15 cellular contexts compared by ENCODE assay signal in genomic region chr4:139153411-139154133, GRCh38. TPM values are rescaled to one million over a fixed set of nuclear protein-coding genes. Genes with fewer than 3 reads are reported as not detected.
A peak's percentile ranks its signal among the peaks of the same experiment; 100 is the strongest.
DNase-seq lines count a peak whose midpoint lies in the region; ATAC-seq, FAIRE-seq and TF ChIP-seq lines count a peak whose summit lies in the region.
"Had no signal": no experiment of that assay in that cellular context is flagged by ENCODE, and none has a peak within 500 bp of the region (broad histone marks: within the 10 kb centered on the region; RNA-seq: fewer than 3 reads in every experiment).

No MANE protein-coding gene starts in this region.

- peak overlapping the region; percentile 19; the same call in 1 of the 2 replicates for H2AFZ ChIP-seq in K562 (ENCODE audit: low read depth, low read length)

- CTCF ChIA-PET in K562 (lab: Yijun Ruan, JAX; ENCODE audit: low intra/inter-chr PET ratio), result interaction anchor here (0.6 kb wide), 1 partner anchor 117 kb away, joined by 3 read pairs; no protein-coding TSS in a partner anchor
- CTCF ChIA-PET in activated CD4-positive, alpha-beta memory T cell treated with anti-CD3 and anti-CD28 coated beads, Interleukin-2, amount 10 ng/mL, durations not matched to agents 7 days and 5 days (lab: Charles Lee), result interaction anchor here (1.0 to 2.1 kb wide), 2 partner anchors 123 to 142 kb away, joined by 4 to 5 read pairs; no protein-coding TSS in a partner anchor

- H3K27me3 Mint-ChIP-seq in glutamatergic neuron (ENCODE audit: unreplicated experiment), result no peaks in the 10 kb centered on the region
- peaks cover 2% of the 10 kb centered on the region for H3K27me3 Mint-ChIP-seq in activated CD4-positive, alpha-beta memory T cell treated with anti-CD3 and anti-CD28 coated beads, Interleukin-2, amount 10 ng/mL, durations not matched to agents 7 days and 5 days
- H3K27me3 Mint-ChIP-seq: CD4-positive, alpha-beta T cell had no signal

- peaks cover 18% of the 10 kb centered on the region for H3K4me1 ChIP-seq in cardiac muscle cell (ENCODE audit: low read depth)
- peaks cover 50% of the 10 kb centered on the region for H3K4me1 ChIP-seq in left ventricle myocardium inferior
- peaks cover 17 to 19% of the 10 kb centered on the region in 2 experiments; a peak in 4 of 5 replicates for H3K4me1 ChIP-seq in K562 (replicated peaks in 1 of 2; ENCODE audit: control insufficient read depth in 2 of 2, insufficient read depth in 2 of 2, low read length in 2 of 2)
- peaks cover 35% of the 10 kb centered on the region for H3K4me1 ChIP-seq in iPS-20b (ENCODE audit: insufficient read depth, low read length)
- peaks cover 21 to 23% of the 10 kb centered on the region in 2 donors for H3K4me1 ChIP-seq in thyroid gland
- H3K4me1 ChIP-seq: body of pancreas had no signal

- H3K9ac ChIP-seq in K562 (ENCODE audit: insufficient read depth in 1 of 2, low read depth in 2 of 2, low read length in 2 of 2), result 0 out of 4 replicates have a peak overlapping the region, but pooled peaks of 1 of the 2 experiments have one; percentile 12
- peak overlapping the region; percentile 82 for H3K9ac ChIP-seq in iPS-20b (ENCODE audit: low read depth, low read length)

- H3K4me3 ChIP-seq in cardiac muscle cell, result no peak overlapping the region
- no peak overlapping the region for H3K4me3 ChIP-seq in left ventricle myocardium inferior
- H3K4me3 ChIP-seq in K562, result no peak overlapping the region
- peak overlapping the region; percentile 37 for H3K4me3 ChIP-seq in iPS-20b (ENCODE audit: low read length)
- H3K4me3 ChIP-seq in thyroid gland (replicated peaks in 1 of 3), result no peak overlapping the region
- H3K4me3 ChIP-seq: body of pancreas, GM12878 had no signal

- H3K27ac ChIP-seq in cardiac muscle cell (peak overlapping the region; percentile 31), left ventricle myocardium inferior (replicated peaks) (no peak overlapping the region), K562 (ENCODE audit: extremely low read depth, low read depth, low read length) (peak overlapping the region; percentile 55; the same call in 1 of the 3 replicates), iPS-20b (ENCODE audit: low read length) (peak overlapping the region; percentile 97), thyroid gland (peak overlapping the region in 2 of 3 donors; percentile 27 to 46)
- H3K27ac ChIP-seq: body of pancreas had no signal

- no peaks in the 10 kb centered on the region for H3K36me3 Mint-ChIP-seq in glutamatergic neuron (ENCODE audit: unreplicated experiment)
- peaks cover under 1% of the 10 kb centered on the region for H3K36me3 Mint-ChIP-seq in activated CD4-positive, alpha-beta memory T cell treated with anti-CD3 and anti-CD28 coated beads, Interleukin-2, amount 10 ng/mL, durations not matched to agents 7 days and 5 days (ENCODE audit: low read depth)

- H3K36me3 ChIP-seq in cardiac muscle cell (peaks cover 3% of the 10 kb centered on the region), left ventricle myocardium inferior (no peaks in the 10 kb centered on the region), K562 (ENCODE audit: control insufficient read depth, insufficient read depth, low read length) (peaks cover 6% of the 10 kb centered on the region; the same call in 1 of the 3 replicates), iPS-20b (ENCODE audit: insufficient read depth, low read depth, low read length) (no peaks in the 10 kb centered on the region), thyroid gland (no peaks in the 10 kb centered on the region)

- FAIRE-seq in K562 (lab: Jason Lieb, UNC), result peak; percentile 51
- FAIRE-seq: GM12878 had no signal

- 18% methylated on average over 1 of the region's 1 CpG for whole genome bisulfite sequencing in K562 (ENCODE audit: insufficient coverage, low coverage, missing lambda C conversion rate)
- 100% methylated on average over 1 of the region's 1 CpG for WGBS in thyroid gland, 2 donors

- no peaks in the 10 kb centered on the region for H3K4me1 Mint-ChIP-seq in glutamatergic neuron (ENCODE audit: low read depth, unreplicated experiment)
- H3K4me1 Mint-ChIP-seq in activated CD4-positive, alpha-beta memory T cell treated with anti-CD3 and anti-CD28 coated beads, Interleukin-2, amount 10 ng/mL, durations not matched to agents 7 days and 5 days, result no peaks in the 10 kb centered on the region

- H3K27ac Mint-ChIP-seq in glutamatergic neuron (ENCODE audit: unreplicated experiment), result no peak overlapping the region
- H3K27ac Mint-ChIP-seq in activated CD4-positive, alpha-beta memory T cell treated with anti-CD3 and anti-CD28 coated beads, Interleukin-2, amount 10 ng/mL, durations not matched to agents 7 days and 5 days, result no peak overlapping the region
- H3K27ac Mint-ChIP-seq: activated naive CD4-positive, alpha-beta T cell treated with anti-CD3 and anti-CD28 coated beads for 36 hours; CD4-positive, alpha-beta T cell had no signal

- H3K9me3 ChIP-seq in cardiac muscle cell (ENCODE audit: low read depth), result no peaks in the 10 kb centered on the region
- H3K9me3 ChIP-seq in left ventricle myocardium inferior (replicated peaks), result no peaks in the 10 kb centered on the region
- no peaks in the 10 kb centered on the region for H3K9me3 ChIP-seq in K562 (replicated peaks; ENCODE audit: control insufficient read depth, insufficient read depth, low read depth, low read length)
- H3K9me3 ChIP-seq in iPS-20b (ENCODE audit: insufficient read depth, low read depth, low read length), result no peaks in the 10 kb centered on the region
- H3K9me3 ChIP-seq in thyroid gland, result no peaks in the 10 kb centered on the region
- H3K9me3 ChIP-seq: body of pancreas had no signal

- intact Hi-C loops in left ventricle myocardium inferior (cut with micrococcal nuclease) (no loop called here), K562 (cut with micrococcal nuclease) (loop anchor here (5.0 kb wide), 1 partner anchor 46 kb away; no protein-coding TSS in a partner anchor), thyroid gland (cut with DNase I) (loop anchor here (10.0 kb wide), 1 partner anchor 49 kb away; no protein-coding TSS in a partner anchor)

- no peak for DNase-seq in cardiac muscle cell (ENCODE audit: low read depth in 1 of 2, low spot score in 1 of 2)
- DNase-seq in left ventricle myocardium inferior, result no peak
- no peak for DNase-seq in K562 (ENCODE audit: extremely low read depth in 1 of 4, low spot score in 3 of 4)
- DNase-seq in thyroid gland, result no peak
- no peak for DNase-seq in glutamatergic neuron
- DNase-seq in activated CD4-positive, alpha-beta memory T cell treated with anti-CD3 and anti-CD28 coated beads, Interleukin-2, amount 10 ng/mL, durations not matched to agents 7 days and 5 days, result no peak
- DNase-seq: activated naive CD4-positive, alpha-beta T cell treated with anti-CD3 and anti-CD28 coated beads for 36 hours; body of pancreas; CD4-positive, alpha-beta T cell; naive thymus-derived CD8-positive, alpha-beta T cell; NCI-H187 treated with DMSO at 0.1 percent for 48 hours; NCI-H510A treated with DMSO at 0.1 percent for 48 hours had no signal

- in situ Hi-C loops in K562 (cut with MboI), result no loop called here

- H4K20me1 ChIP-seq in K562 (replicated peaks; ENCODE audit: control insufficient read depth, insufficient read depth, low read length), result no peaks in the 10 kb centered on the region

- no peaks in the 10 kb centered on the region for H3K27me3 ChIP-seq in cardiac muscle cell
- no peaks in the 10 kb centered on the region for H3K27me3 ChIP-seq in left ventricle myocardium inferior (ENCODE audit: low read depth)
- H3K27me3 ChIP-seq in K562 (ENCODE audit: control insufficient read depth in 2 of 2, insufficient read depth in 2 of 2, low read length in 2 of 2), result no peaks in the 10 kb centered on the region
- no peaks in the 10 kb centered on the region for H3K27me3 ChIP-seq in iPS-20b (ENCODE audit: insufficient read depth, low read length)
- no peaks in the 10 kb centered on the region for H3K27me3 ChIP-seq in thyroid gland
- H3K27me3 ChIP-seq: body of pancreas had no signal

- peak; percentile 54 for ATAC-seq in K562
- ATAC-seq in GM21423 (IDR thresholded peaks at IDR 0.05; ENCODE audit: unreplicated experiment), result no peak
- ATAC-seq: body of pancreas; GM12878; naive thymus-derived CD8-positive, alpha-beta T cell had no signal

- H3K9me3 Mint-ChIP-seq in glutamatergic neuron (ENCODE audit: unreplicated experiment), result no peaks in the 10 kb centered on the region
- no peaks in the 10 kb centered on the region for H3K9me3 Mint-ChIP-seq in activated CD4-positive, alpha-beta memory T cell treated with anti-CD3 and anti-CD28 coated beads, Interleukin-2, amount 10 ng/mL, durations not matched to agents 7 days and 5 days
- H3K9me3 Mint-ChIP-seq: activated naive CD4-positive, alpha-beta T cell treated with anti-CD3 and anti-CD28 coated beads for 36 hours; CD4-positive, alpha-beta T cell; naive thymus-derived CD8-positive, alpha-beta T cell had no signal

- peaks cover 81% of the 10 kb centered on the region for H3K79me2 ChIP-seq in K562 (ENCODE audit: control insufficient read depth, insufficient read depth, low read length)

- TF ChIP-seq POLR2A in K562 (conservative IDR thresholded peaks at IDR 0.05), result no peak
- no peak for TF ChIP-seq POLR2A in thyroid gland (IDR thresholded peaks at IDR 0.05)

- BruUV-seq in K562 (replicated peaks; lab: Mats Ljungman, UMichigan), result no TSS peak

- H3K4me2 ChIP-seq in K562 (ENCODE audit: insufficient read depth, low read length), result peak overlapping the region; percentile 39; the same call in 1 of the 2 replicates

- no peaks in the 10 kb centered on the region for H3K9me1 ChIP-seq in K562 (ENCODE audit: control insufficient read depth, insufficient read depth, low read length)

- TF ChIP-seq EP300 in K562 (IDR thresholded peaks at IDR 0.05; ENCODE audit: low read length), result no peak

- no peak overlapping the region for H3K4me3 Mint-ChIP-seq in glutamatergic neuron (ENCODE audit: unreplicated experiment)
- no peak overlapping the region for H3K4me3 Mint-ChIP-seq in activated CD4-positive, alpha-beta memory T cell treated with anti-CD3 and anti-CD28 coated beads, Interleukin-2, amount 10 ng/mL, durations not matched to agents 7 days and 5 days
- H3K4me3 Mint-ChIP-seq: activated naive CD4-positive, alpha-beta T cell treated with anti-CD3 and anti-CD28 coated beads for 36 hours; CD4-positive, alpha-beta T cell; naive thymus-derived CD8-positive, alpha-beta T cell had no signal

- no peak for TF ChIP-seq RAD21 in K562 (CRISPR knock-in tag; conservative IDR thresholded peaks at IDR 0.05 in 1 of 2, IDR thresholded peaks at IDR 0.05 in 1 of 2)

- no peak for TF ChIP-seq CTCF in cardiac muscle cell (IDR thresholded peaks at IDR 0.05; ENCODE audit: low read depth, low read length)
- TF ChIP-seq CTCF in left ventricle myocardium inferior (IDR thresholded peaks at IDR 0.05; ENCODE audit: borderline replicate concordance), result no peak
- TF ChIP-seq CTCF in K562 (IDR thresholded peaks at IDR 0.05 in 2 of 3, conservative IDR thresholded peaks at IDR 0.05 in 1 of 3; ENCODE audit: insufficient read depth in 2 of 3, low read depth in 1 of 3, low read length in 3 of 3), result no peak
- no peak for TF ChIP-seq CTCF in thyroid gland (IDR thresholded peaks at IDR 0.05)
- TF ChIP-seq CTCF in glutamatergic neuron (IDR thresholded peaks at IDR 0.05; ENCODE audit: partially characterized antibody, unreplicated experiment), result no peak

- POLR2A ChIA-PET in K562 (lab: Yijun Ruan, JAX), result interaction anchor here (0.7 to 2.7 kb wide), 7 partner anchors 9 to 133 kb away, joined by 3 to 17 read pairs (median 9); partner anchors contain the start of gene ELF2
- POLR2A ChIA-PET in activated CD4-positive, alpha-beta memory T cell treated with anti-CD3 and anti-CD28 coated beads, Interleukin-2, amount 10 ng/mL, durations not matched to agents 7 days and 5 days (lab: Charles Lee), result interaction anchor here (1.1 kb wide), 1 partner anchor 24 kb away, joined by 3 read pairs; no protein-coding TSS in a partner anchor

RNA-seq across cellular contexts. Expression of gene ELF2, which starts 23.4 kb away (rescaled TPM):
- total RNA-seq in cardiac muscle cell, result 42.8 and 57.5 TPM in 2 replicates
- polyA plus RNA-seq in cardiac muscle cell, result 45.7 and 52.7 TPM in 2 replicates
- total RNA-seq in left ventricle myocardium inferior, result 33.9 TPM
- 57.5 and 146 TPM in 2 replicates for total RNA-seq in K562 (2011; cell fraction: chromatin; rRNA removed; ENCODE audit: low replicate concordance)
- 30.2 and 35.3 TPM in 2 replicates for total RNA-seq in K562 (2011; cell fraction: nucleolus; rRNA removed)
- 66.7 and 117 TPM in 2 replicates for total RNA-seq in K562 (2011; cell fraction: nucleoplasm; rRNA removed)
- 29.7 TPM in 2 replicates for total RNA-seq in K562 (2014; rRNA removed)
- total RNA-seq in K562 (2014; rRNA removed; fragmentation: Illumina TruSeq; extraction: Trizol), result 58.7 and 71.2 TPM in 2 replicates
- total RNA-seq in K562 (2015; rRNA removed; fragmentation: Illumina TruSeq; extraction: Trizol), result 47.5 and 51.3 TPM in 2 replicates
- 43.4 and 43.5 TPM in 2 replicates for total RNA-seq in K562 (2021)
- polyA plus RNA-seq in K562 (2011; rRNA removed), result 48.7 and 54.3 TPM in 2 replicates
- 22.0 and 25.1 TPM in 2 replicates for polyA plus RNA-seq in K562 (2011; cell fraction: cytosol; rRNA removed)
- polyA plus RNA-seq in K562 (2011; cell fraction: nucleus; rRNA removed), result 34.1 and 37.9 TPM in 2 replicates
- polyA plus RNA-seq in K562 (2012), result 25.8 and 27.5 TPM in 2 replicates
- 37.9 and 41.6 TPM in 2 replicates for polyA plus RNA-seq in K562 (2014; fragmentation: Illumina TruSeq; extraction: Trizol)
- polyA plus RNA-seq in K562 (2014; fragmentation: Nextera tagmentation; extraction: Ambion mirVana), result 10 to 100 TPM in 1 of 2 experiments, 1 to 10 TPM in 1; 9.4 to 18.0 TPM
- 29.1 and 30.3 TPM in 2 replicates for polyA plus RNA-seq in K562 (2014; rRNA removed)
- 80.9 and 88.5 TPM in 2 replicates for polyA minus RNA-seq in K562 (2011; rRNA and poly(A)+ RNA removed)
- polyA minus RNA-seq in K562 (2011; cell fraction: cytosol; rRNA and poly(A)+ RNA removed), result 32.9 and 33.7 TPM in 2 replicates
- polyA minus RNA-seq in K562 (2011; cell fraction: nucleus; rRNA and poly(A)+ RNA removed), result 28.0 and 46.7 TPM in 2 replicates
- 10 to 100 TPM; 58.1 to 76.6 (median 65.0) TPM for total RNA-seq in thyroid gland
- 32.4 TPM for total RNA-seq in glutamatergic neuron (ENCODE audit: unreplicated experiment)
- total RNA-seq in activated CD4-positive, alpha-beta memory T cell treated with anti-CD3 and anti-CD28 coated beads, Interleukin-2, amount 10 ng/mL, durations not matched to agents 7 days and 5 days, result 10 to 100 TPM; 35.2 to 39.5 TPM
